Comparison of ENCODE assay signal across 25 cellular contexts in genomic region chr13:73922728-73923393, GRCh38.
DNase-seq lines count a peak whose midpoint lies in the region; ATAC-seq lines count a peak whose summit lies in the region.
"Had no signal": no experiment of that assay in that cellular context is flagged by ENCODE, and none has a peak within 500 bp of the region (broad histone marks: within the 10 kb centered on the region; RNA-seq: fewer than 3 reads in every experiment).

No MANE protein-coding gene starts in this region.

- peaks cover 7% of the 10 kb centered on the region for H3K36me3 Mint-ChIP-seq in activated naive CD8-positive, alpha-beta T cell

- WGBS in GM23248 (ENCODE audit: low coverage in 1 of 2, low lambda C conversion rate in 2 of 2, missing lambda C conversion rate in 2 of 2), 2 experiments = 96 to 100% methylated on average over 2 of the region's 2 CpGs

- in situ Hi-C loops in GM23248 (cut with MboI) = no loop called here

- H3K4me1 ChIP-seq in GM23248 (ENCODE audit: insufficient read depth) = peaks cover 18% of the 10 kb centered on the region
- H3K4me1 ChIP-seq: parathyroid adenoma, uterus had no signal

- no peaks in the 10 kb centered on the region for H3K27me3 ChIP-seq in GM23248 (replicated peaks; ENCODE audit: insufficient read depth)
- H3K27me3 ChIP-seq: cardiac muscle cell, dorsolateral prefrontal cortex, heart left ventricle, uterus had no signal

- H4K20me1 ChIP-seq in GM23248 (ENCODE audit: insufficient read depth) = no peaks in the 10 kb centered on the region; the same call in 1 of the 2 replicates

- peak overlapping the region; percentile 48 for H3K4me3 Mint-ChIP-seq in activated naive CD8-positive, alpha-beta T cell
- H3K4me3 Mint-ChIP-seq: activated B cell treated with CpG ODN at 0.5 μM for 24 hours; naive thymus-derived CD4-positive, alpha-beta T cell; T-helper 1 cell treated with Interleukin-12 subunit alpha and Interleukin-12 subunit beta and Interleukin-4 antibody, amounts not matched to agents 30 μg/mL and 1 μg/mL, for 36 hours had no signal

- peak overlapping the region; percentile 18; the same call in 1 of the 2 replicates for H3K27ac ChIP-seq in GM23248
- H3K27ac ChIP-seq: cardiac muscle cell, dorsolateral prefrontal cortex, heart left ventricle, KMS-11, parathyroid adenoma, uterus had no signal

- peak; percentile 32 for DNase-seq in AG08395 (ENCODE audit: low spot score)
- peak; percentile 75 for DNase-seq in GM23248
- DNase-seq in iris pigment epithelial cell (ENCODE audit: low read depth) = peak; percentile 54
- DNase-seq in stimulated activated CD4-positive, alpha-beta T cell treated with anti-CD3 and anti-CD28 coated beads, Interleukin-1b, Interleukin-23, amount 100 ng/mL, for 48 hours = no peak
- DNase-seq: activated B cell treated with CpG ODN at 0.5 μM for 24 hours; activated naive CD4-positive, alpha-beta T cell treated with anti-CD3 and anti-CD28 coated beads, Interleukin-2, amount 50 U/mL, for 16 hours; AML-193; Caco-2; dorsolateral prefrontal cortex; heart left ventricle; mammary epithelial cell; naive thymus-derived CD4-positive, alpha-beta T cell; NCI-H1105; NCI-H526 treated with DMSO at 0.1 percent for 48 hours; Right ventricle myocardium superior; substantia nigra; uterus had no signal

- no peaks in the 10 kb centered on the region for H3K9me3 ChIP-seq in GM23248 (ENCODE audit: low read depth)
- H3K9me3 ChIP-seq: Caco-2, heart left ventricle, uterus had no signal

- H3K79me2 ChIP-seq in GM23248 (ENCODE audit: insufficient read depth) = peaks cover 67% of the 10 kb centered on the region
- H3K79me2 ChIP-seq: parathyroid adenoma had no signal

- H3K36me3 ChIP-seq in GM23248 (ENCODE audit: low read depth) = no peaks in the 10 kb centered on the region
- H3K36me3 ChIP-seq: cardiac muscle cell, heart left ventricle, uterus had no signal

- H3K27me3 Mint-ChIP-seq in activated naive CD8-positive, alpha-beta T cell = no peaks in the 10 kb centered on the region
- H3K27me3 Mint-ChIP-seq: activated B cell treated with CpG ODN at 0.5 μM for 24 hours; naive thymus-derived CD4-positive, alpha-beta T cell had no signal

- peak overlapping the region; percentile 36 for H3K4me2 ChIP-seq in GM23248 (ENCODE audit: unreplicated experiment)
- H3K4me2 ChIP-seq: KMS-11 had no signal

- ATAC-seq in GM21423 (IDR thresholded peaks at IDR 0.05; ENCODE audit: unreplicated experiment) (no peak), GM19467 (IDR thresholded peaks at IDR 0.05; ENCODE audit: unreplicated experiment) (no peak), GM18907 (IDR thresholded peaks at IDR 0.05; ENCODE audit: unreplicated experiment) (no peak)
- ATAC-seq: heart left ventricle; naive thymus-derived CD4-positive, alpha-beta T cell had no signal

- H3K27ac Mint-ChIP-seq in activated naive CD8-positive, alpha-beta T cell = peak overlapping the region; percentile 64
- H3K27ac Mint-ChIP-seq: activated B cell treated with CpG ODN at 0.5 μM for 24 hours; naive thymus-derived CD4-positive, alpha-beta T cell; T-helper 1 cell treated with Interleukin-12 subunit alpha and Interleukin-12 subunit beta and Interleukin-4 antibody, amounts not matched to agents 30 μg/mL and 1 μg/mL, for 36 hours had no signal

- peaks cover 16% of the 10 kb centered on the region; the same call in 1 of the 2 replicates for H3F3A ChIP-seq in GM23248 (ENCODE audit: insufficient read depth)

- no peaks in the 10 kb centered on the region for H3K9me2 ChIP-seq in GM23248 (ENCODE audit: insufficient read depth)

- H3K9me3 Mint-ChIP-seq in activated naive CD8-positive, alpha-beta T cell (ENCODE audit: low read depth) = no peaks in the 10 kb centered on the region
- H3K9me3 Mint-ChIP-seq: activated B cell treated with CpG ODN at 0.5 μM for 24 hours; T-helper 1 cell treated with Interleukin-12 subunit alpha and Interleukin-12 subunit beta and Interleukin-4 antibody, amounts not matched to agents 30 μg/mL and 1 μg/mL, for 36 hours had no signal

- H3K9ac ChIP-seq in GM23248 = no peak overlapping the region
- H3K9ac ChIP-seq: KMS-11, parathyroid adenoma had no signal

- H2AFZ ChIP-seq in GM23248 = no peak overlapping the region
- H2AFZ ChIP-seq: parathyroid adenoma had no signal

- peaks cover 75% of the 10 kb centered on the region for H3K4me1 Mint-ChIP-seq in activated naive CD8-positive, alpha-beta T cell (ENCODE audit: low read depth)

- no peak overlapping the region for H3K4me3 ChIP-seq in GM23248
- H3K4me3 ChIP-seq: cardiac muscle cell, dorsolateral prefrontal cortex, heart left ventricle, uterus had no signal
